Comparison of ENCODE assay signal across 13 cellular contexts in genomic region chr7:150340875-150341262, GRCh38. TPM values are rescaled to one million over a fixed set of nuclear protein-coding genes. Genes with fewer than 3 reads are reported as not detected.
DNase-seq lines count a peak whose midpoint lies in the region; ATAC-seq lines count a peak whose summit lies in the region.
"Had no signal": no experiment of that assay in that cellular context is flagged by ENCODE, and none has a peak within 500 bp of the region (broad histone marks: within the 10 kb centered on the region; RNA-seq: fewer than 3 reads in every experiment).

No MANE protein-coding gene starts in this region.

- peak overlapping the region; percentile 65 for H4K8ac ChIP-seq in trophoblast cell (ENCODE audit: low read depth, low read length)

- H3K9me3 ChIP-seq in iPS-18c (ENCODE audit: control insufficient read depth, insufficient read depth, low read length) = no peaks in the 10 kb centered on the region
- peaks cover 4% of the 10 kb centered on the region for H3K9me3 ChIP-seq in trophoblast cell (ENCODE audit: insufficient read depth, low read depth, low read length)
- H3K9me3 ChIP-seq in aorta (ENCODE audit: control insufficient read depth, low read length) = peaks cover 5% of the 10 kb centered on the region
- peaks cover 0 to 4% (median 0%) of the 10 kb centered on the region in 3 experiments for H3K9me3 ChIP-seq in naive thymus-derived CD4-positive, alpha-beta T cell (ENCODE audit: control insufficient read depth in 2 of 3, low read length in 3 of 3)

- peaks cover 28% of the 10 kb centered on the region for H3K27me3 Mint-ChIP-seq in stimulated activated naive CD8-positive, alpha-beta T cell treated with anti-CD3 and anti-CD28 coated beads, Interleukin-15, Interleukin-2, amounts not matched to agents 100 ng/mL and 50 ng/mL, for 24 hours
- peaks cover 6 to 54% (median 24%) of the 10 kb centered on the region in 5 donors for H3K27me3 Mint-ChIP-seq in naive thymus-derived CD4-positive, alpha-beta T cell

- H4K12ac ChIP-seq in trophoblast cell (ENCODE audit: low read depth, low read length) = peak overlapping the region; percentile 49

- DNase-seq in stimulated activated naive CD8-positive, alpha-beta T cell treated with anti-CD3 and anti-CD28 coated beads, Interleukin-15, Interleukin-2, amounts not matched to agents 100 U/mL and 50 U/mL, for 24 hours = no peak
- DNase-seq in trophoblast cell (no peak), aorta (no peak), NCI-H226 (no peak)
- DNase-seq in naive thymus-derived CD4-positive, alpha-beta T cell = no peak
- DNase-seq: activated T-cell treated with anti-CD3 and anti-CD28 coated beads for 4 hours, cortex of kidney, HCEC 1CT, NCI-H1092 had no signal

- peaks cover 7% of the 10 kb centered on the region for H3K4me1 Mint-ChIP-seq in stimulated activated naive CD8-positive, alpha-beta T cell treated with anti-CD3 and anti-CD28 coated beads, Interleukin-15, Interleukin-2, amounts not matched to agents 100 ng/mL and 50 ng/mL, for 24 hours (ENCODE audit: low read depth)
- H3K4me1 Mint-ChIP-seq in naive thymus-derived CD4-positive, alpha-beta T cell = peaks cover 0 to 12% (median 6%) of the 10 kb centered on the region in 7 donors

- H3K4me1 ChIP-seq in trophoblast cell (ENCODE audit: control insufficient read depth in 1 of 2, insufficient read depth in 2 of 2, low read length in 2 of 2) = peaks cover 14 to 17% of the 10 kb centered on the region in 2 experiments
- no peaks in the 10 kb centered on the region for H3K4me1 ChIP-seq in aorta (ENCODE audit: control insufficient read depth in 1 of 2, insufficient read depth in 2 of 2, low read length in 2 of 2)
- no peaks in the 10 kb centered on the region for H3K4me1 ChIP-seq in naive thymus-derived CD4-positive, alpha-beta T cell (ENCODE audit: control insufficient read depth in 2 of 2, insufficient read depth in 2 of 2, low read length in 2 of 2)

- peak overlapping the region; percentile 78 for H3K4me2 ChIP-seq in trophoblast cell (ENCODE audit: low read length)

- no peaks in the 10 kb centered on the region for H3K9me3 Mint-ChIP-seq in stimulated activated naive CD8-positive, alpha-beta T cell treated with anti-CD3 and anti-CD28 coated beads, Interleukin-15, Interleukin-2, amounts not matched to agents 100 ng/mL and 50 ng/mL, for 24 hours
- H3K9me3 Mint-ChIP-seq in naive thymus-derived CD4-positive, alpha-beta T cell = peaks cover 0 to 20% (median 6%) of the 10 kb centered on the region in 11 donors

- H3K36me3 ChIP-seq in trophoblast cell (ENCODE audit: control insufficient read depth in 1 of 2, insufficient read depth in 2 of 2, low read length in 2 of 2) (peaks cover 3 to 13% of the 10 kb centered on the region in 2 experiments), aorta (ENCODE audit: control insufficient read depth in 1 of 2, insufficient read depth in 2 of 2, low read length in 1 of 2) (no peaks in the 10 kb centered on the region)
- peaks cover 0 to 9% (median 0%) of the 10 kb centered on the region in 3 experiments for H3K36me3 ChIP-seq in naive thymus-derived CD4-positive, alpha-beta T cell (ENCODE audit: control insufficient read depth in 2 of 3, insufficient read depth in 3 of 3, low read length in 3 of 3)

- peaks cover 10% of the 10 kb centered on the region for H3K36me3 Mint-ChIP-seq in stimulated activated naive CD8-positive, alpha-beta T cell treated with anti-CD3 and anti-CD28 coated beads, Interleukin-15, Interleukin-2, amounts not matched to agents 100 ng/mL and 50 ng/mL, for 24 hours (ENCODE audit: low read depth)
- H3K36me3 Mint-ChIP-seq in naive thymus-derived CD4-positive, alpha-beta T cell = peaks cover 4 to 14% (median 11%) of the 10 kb centered on the region in 5 donors

- peak overlapping the region; percentile 37 for H3K4me3 Mint-ChIP-seq in stimulated activated naive CD8-positive, alpha-beta T cell treated with anti-CD3 and anti-CD28 coated beads, Interleukin-15, Interleukin-2, amounts not matched to agents 100 ng/mL and 50 ng/mL, for 24 hours
- peak overlapping the region in 4 of 10 donors; percentile 18 to 70 (median 32) for H3K4me3 Mint-ChIP-seq in naive thymus-derived CD4-positive, alpha-beta T cell
- H3K4me3 Mint-ChIP-seq: T-helper 2 cell treated with Interferon-gamma antibody and Interleukin-4, amounts not matched to agents 5 μg/mL and 100 μg/mL, for 36 hours had no signal

- peak overlapping the region; percentile 49 for H2AK5ac ChIP-seq in trophoblast cell (ENCODE audit: low read length)

- peak overlapping the region; percentile 36 for H2BK5ac ChIP-seq in trophoblast cell (ENCODE audit: low read depth, low read length, poor library complexity)

- peak overlapping the region; percentile 26 for H2BK12ac ChIP-seq in trophoblast cell (ENCODE audit: low read length)

- peak overlapping the region; percentile 62 for H3K9ac ChIP-seq in trophoblast cell (ENCODE audit: low read length)

- peak overlapping the region; percentile 43 for H2AFZ ChIP-seq in trophoblast cell (ENCODE audit: insufficient read depth, low read length, poor library complexity)

- H4K91ac ChIP-seq in trophoblast cell (ENCODE audit: low read depth, low read length) = peak overlapping the region; percentile 84

- peak overlapping the region; percentile 82 for H3K14ac ChIP-seq in trophoblast cell (ENCODE audit: low read length)

- H3K27ac Mint-ChIP-seq in stimulated activated naive CD8-positive, alpha-beta T cell treated with anti-CD3 and anti-CD28 coated beads, Interleukin-15, Interleukin-2, amounts not matched to agents 100 ng/mL and 50 ng/mL, for 24 hours = no peak overlapping the region
- H3K27ac Mint-ChIP-seq in naive thymus-derived CD4-positive, alpha-beta T cell = no peak overlapping the region
- H3K27ac Mint-ChIP-seq: T-helper 2 cell treated with Interferon-gamma antibody and Interleukin-4, amounts not matched to agents 5 μg/mL and 100 μg/mL, for 36 hours had no signal

- H3K18ac ChIP-seq in trophoblast cell (ENCODE audit: low read length) = peak overlapping the region; percentile 85

- POLR2A ChIA-PET in naive thymus-derived CD4-positive, alpha-beta T cell (lab: Charles Lee) = no interaction called here

- H3K23ac ChIP-seq in trophoblast cell (ENCODE audit: low read length) = no peak overlapping the region

- ATAC-seq in stimulated activated naive CD8-positive, alpha-beta T cell treated with anti-CD3 and anti-CD28 coated beads, Interleukin-15, Interleukin-2, amounts not matched to agents 100 U/mL and 50 U/mL, for 24 hours = no peak
- peak; percentile 5 for ATAC-seq in aorta (ENCODE audit: low FRiP score)
- ATAC-seq in naive thymus-derived CD4-positive, alpha-beta T cell = no peak
- ATAC-seq in HG03025 (IDR thresholded peaks at IDR 0.05; ENCODE audit: low FRiP score, unreplicated experiment) = no peak

- H3K27me3 ChIP-seq in trophoblast cell (ENCODE audit: insufficient read depth, low read length) (no peaks in the 10 kb centered on the region), aorta (ENCODE audit: control insufficient read depth in 1 of 2, insufficient read depth in 2 of 2, low read length in 1 of 2) (no peaks in the 10 kb centered on the region)
- no peaks in the 10 kb centered on the region for H3K27me3 ChIP-seq in naive thymus-derived CD4-positive, alpha-beta T cell (ENCODE audit: control insufficient read depth in 2 of 2, insufficient read depth in 2 of 2, low read length in 2 of 2)

- H3K79me2 ChIP-seq in trophoblast cell (ENCODE audit: control insufficient read depth, insufficient read depth, low read length, poor library complexity) = peaks cover 7% of the 10 kb centered on the region

- peak overlapping the region; percentile 65 for H3K4me3 ChIP-seq in iPS-18c (ENCODE audit: insufficient read depth, low read depth, low read length)
- peak overlapping the region; percentile 68 for H3K4me3 ChIP-seq in trophoblast cell (ENCODE audit: low read depth, low read length)
- H3K4me3 ChIP-seq in aorta (ENCODE audit: low read length in 2 of 2) = peak overlapping the region; percentile 12 to 44
- H3K4me3 ChIP-seq in naive thymus-derived CD4-positive, alpha-beta T cell (ENCODE audit: low read length) = no peak overlapping the region

- H3K27ac ChIP-seq in trophoblast cell (ENCODE audit: low read depth, low read length) (no peak overlapping the region), aorta (ENCODE audit: low read depth in 1 of 2, low read length in 2 of 2) (no peak overlapping the region)
- no peak overlapping the region for H3K27ac ChIP-seq in naive thymus-derived CD4-positive, alpha-beta T cell (ENCODE audit: low read depth, low read length)

- intact Hi-C loops in aorta (cut with DNase I) = loop anchor here in 1 of 2 donors (5.0 kb wide), 1 partner anchor 36 kb away; the partner anchor contains the start of gene ZNF775
- intact Hi-C loops in naive thymus-derived CD4-positive, alpha-beta T cell (cut with micrococcal nuclease) = no loop called here

- peak overlapping the region; percentile 80 for H3K4ac ChIP-seq in trophoblast cell (ENCODE audit: low read depth, low read length)

- H2BK120ac ChIP-seq in trophoblast cell (ENCODE audit: insufficient read depth, low read length, poor library complexity) = peak overlapping the region; percentile 48

- CTCF ChIA-PET in naive thymus-derived CD4-positive, alpha-beta T cell (lab: Charles Lee) = no interaction called here

- WGBS in trophoblast cell (ENCODE audit: extremely low coverage, insufficient coverage, insufficient read length) = no CpG with 5 or more reads among the region's 29 CpGs
- WGBS in aorta, 2 donors = 4% methylated on average over 29 of the region's 29 CpGs

- peaks cover 10% of the 10 kb centered on the region for H3K79me1 ChIP-seq in trophoblast cell (ENCODE audit: low read length)

RNA-seq across cellular contexts. Expression of gene RARRES2, which starts 0.6 kb away (rescaled TPM):
- polyA plus RNA-seq in trophoblast cell (2013) = 149 and 152 TPM in 2 replicates
- 100 to 1,000 TPM in 1 of 2 donors, 10 to 100 TPM in 1; 73.1 to 121 TPM for total RNA-seq in aorta
- polyA plus RNA-seq in aorta = 100 to 1,000 TPM in 1 of 2 donors, 10 to 100 TPM in 1; 65.9 to 198 TPM
- total RNA-seq in naive thymus-derived CD4-positive, alpha-beta T cell = under 1 TPM in 1 of 5 experiments, not detected in 4; 0.38 TPM
- polyA plus RNA-seq in naive thymus-derived CD4-positive, alpha-beta T cell = not detected

RNA-seq across cellular contexts. Expression of gene ACTR3C, which starts 17.5 kb away (rescaled TPM):
- polyA plus RNA-seq in trophoblast cell (2013) = 0.03 and 0.11 TPM in 2 replicates
- 1 to 10 TPM; 1.2 to 5.2 TPM for total RNA-seq in aorta
- under 1 TPM in 1 of 2 donors, not detected in 1; 0.75 TPM for polyA plus RNA-seq in aorta
- 10 to 100 TPM in 3 of 5 experiments, 1 to 10 TPM in 2; 7.0 to 13.2 (median 10.6) TPM for total RNA-seq in naive thymus-derived CD4-positive, alpha-beta T cell
- 1 to 10 TPM; 4.8 to 6.2 TPM for polyA plus RNA-seq in naive thymus-derived CD4-positive, alpha-beta T cell

RNA-seq across cellular contexts. Expression of gene LRRC61, which starts 17.7 kb away (rescaled TPM):
- polyA plus RNA-seq in trophoblast cell (2013) = 0.15 and 0.32 TPM in 2 replicates
- total RNA-seq in aorta = 1 to 10 TPM; 2.5 to 2.6 TPM
- polyA plus RNA-seq in aorta = 1 to 10 TPM in 1 of 2 donors, under 1 TPM in 1; 0.15 to 2.6 TPM
- total RNA-seq in naive thymus-derived CD4-positive, alpha-beta T cell = 10 to 100 TPM in 3 of 5 experiments, 1 to 10 TPM in 2; 8.3 to 30.0 (median 11.5) TPM
- polyA plus RNA-seq in naive thymus-derived CD4-positive, alpha-beta T cell = 10 to 100 TPM; 18.2 to 21.6 TPM

RNA-seq across cellular contexts. Expression of gene REPIN1, which starts 27.8 kb away (rescaled TPM):
- 165 and 168 TPM in 2 replicates for polyA plus RNA-seq in trophoblast cell (2013)
- 10 to 100 TPM; 52.0 to 56.7 TPM for total RNA-seq in aorta
- 10 to 100 TPM; 19.7 to 44.9 TPM for polyA plus RNA-seq in aorta
- total RNA-seq in naive thymus-derived CD4-positive, alpha-beta T cell = 100 to 1,000 TPM in 1 of 5 experiments, 10 to 100 TPM in 4; 68.5 to 103 (median 79.7) TPM
- polyA plus RNA-seq in naive thymus-derived CD4-positive, alpha-beta T cell = 10 to 100 TPM; 46.7 to 77.0 TPM

RNA-seq across cellular contexts. Expression of gene ZNF775, which starts 38.3 kb away (rescaled TPM):
- 7.7 TPM in 2 replicates for polyA plus RNA-seq in trophoblast cell (2013)
- total RNA-seq in aorta = 1 to 10 TPM; 3.1 to 6.4 TPM
- polyA plus RNA-seq in aorta = 1 to 10 TPM; 1.9 to 3.5 TPM
- total RNA-seq in naive thymus-derived CD4-positive, alpha-beta T cell = 1 to 10 TPM; 1.1 to 5.7 (median 4.3) TPM
- polyA plus RNA-seq in naive thymus-derived CD4-positive, alpha-beta T cell = 1 to 10 TPM; 3.3 to 7.4 TPM

Comparison
In these comparisons a context has a peak if more than half of its experiments do, and no peak if none do; other contexts are left out.
1. RNA of gene RARRES2, which starts 0.6 kb away (total RNA-seq): 73.1 to 121 TPM in aorta; 0.38 TPM in naive thymus-derived CD4-positive, alpha-beta T cell; every median in the first group is over 10 times any median in the second.